Comparison of ENCODE assay signal across 1 cellular context in genomic region chr7:95594185-95594584, GRCh38.
TF ChIP-seq lines count a peak whose summit lies in the region.

No MANE protein-coding gene starts in this region.

TF ChIP-seq in K562, 482 proteins besides CTCF, POLR2A, EP300 and RAD21 (continued from another document):
- peak; percentile 93 for TF ChIP-seq NFIC (IDR thresholded peaks at IDR 0.05)
